In the genomic region with DNA sequence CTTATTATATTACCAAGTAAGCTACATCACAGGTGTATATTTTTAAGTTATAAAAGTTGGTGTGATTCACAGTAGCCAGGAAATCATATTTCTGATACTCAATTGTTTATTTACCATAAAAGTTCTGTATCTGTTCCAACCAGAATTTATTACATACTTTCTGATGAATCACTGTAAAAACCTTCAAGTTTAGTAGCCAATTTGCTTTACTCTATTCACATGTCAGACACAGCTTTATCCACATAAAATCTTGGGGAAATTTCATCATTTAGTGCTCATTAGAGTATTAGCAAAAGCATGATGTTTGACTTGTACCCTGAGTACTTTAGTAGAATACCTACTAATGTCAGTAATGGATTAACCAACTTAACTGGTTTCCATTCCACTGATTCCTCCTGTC, we compare ENCODE assay signal across 22 cellular contexts.
DNase-seq lines count a peak whose midpoint lies in the region; ATAC-seq, FAIRE-seq and TF ChIP-seq lines count a peak whose summit lies in the region.
"Had no signal": no experiment of that assay in that cellular context is flagged by ENCODE, and none has a peak within 500 bp of the region (broad histone marks: within the 10 kb centered on the region; RNA-seq: fewer than 3 reads in every experiment).

No MANE protein-coding gene starts in this region.

- H3K27me3 ChIP-seq in pancreas = no peaks in the 10 kb centered on the region
- H3K27me3 ChIP-seq: BLaER1, SJCRH30 had no signal

- H3K36me3 Mint-ChIP-seq in stimulated activated memory B cell treated with anti-CD40 and anti-IgM and Interleukin-4, amounts not matched to agents 10 μg/mL and 1 μg/mL and 100 μg/mL, for 72 hours = no peaks in the 10 kb centered on the region
- H3K36me3 Mint-ChIP-seq: CD8-positive, alpha-beta T cell had no signal

- no peaks in the 10 kb centered on the region for H3K27me3 Mint-ChIP-seq in stimulated activated memory B cell treated with anti-CD40 and anti-IgM and Interleukin-4, amounts not matched to agents 10 μg/mL and 1 μg/mL and 100 μg/mL, for 72 hours

- DNase-seq in A172 (ENCODE audit: low spot score) = peak; percentile 33
- peak; percentile 31 for DNase-seq in HS-5 (ENCODE audit: low read depth)
- peak; percentile 1 for DNase-seq in astrocyte of the hippocampus (ENCODE audit: low read depth, low spot score)
- peak; percentile 24 for DNase-seq in fibroblast of pulmonary artery (ENCODE audit: low read depth)
- no peak for DNase-seq in GM19239 (ENCODE audit: insufficient read length, low spot score)
- DNase-seq in NCI-H146 treated with DMSO at 0.1 percent for 48 hours (lab: John Stamatoyannopoulos, UW; ENCODE audit: unreplicated experiment) = no peak
- no peak for DNase-seq in pancreas
- DNase-seq: CD8-positive, alpha-beta T cell; IMR-90; Kasumi-1; NCI-H1105 treated with DMSO at 0.1 percent for 48 hours; NCI-H187; NCI-H345; NCI-H526; OCI-M1; RPMI8226; SJCRH30 had no signal

- FAIRE-seq in GM19239 (lab: Jason Lieb, UNC) (no peak), pancreas (lab: Jason Lieb, UNC) (no peak)
- FAIRE-seq: A204.1, G401.6 had no signal

- no peaks in the 10 kb centered on the region for H3K36me3 ChIP-seq in pancreas
- H3K36me3 ChIP-seq: BLaER1, SJCRH30 had no signal

- H3K27ac ChIP-seq in pancreas = no peak overlapping the region
- H3K27ac ChIP-seq: BLaER1, SJCRH30 had no signal

- H3K4me3 ChIP-seq in fibroblast of pulmonary artery (replicated peaks; ENCODE audit: low read depth, low read length) = no peak overlapping the region
- H3K4me3 ChIP-seq in pancreas = no peak overlapping the region
- H3K4me3 ChIP-seq: BLaER1, GM23338, SJCRH30 had no signal

- H3K9me3 Mint-ChIP-seq in stimulated activated memory B cell treated with anti-CD40 and anti-IgM and Interleukin-4, amounts not matched to agents 10 μg/mL and 1 μg/mL and 100 μg/mL, for 72 hours = no peaks in the 10 kb centered on the region
- H3K9me3 Mint-ChIP-seq: CD8-positive, alpha-beta T cell; GM23338 had no signal

- no peak overlapping the region for H3K4me3 Mint-ChIP-seq in stimulated activated memory B cell treated with anti-CD40 and anti-IgM and Interleukin-4, amounts not matched to agents 10 μg/mL and 1 μg/mL and 100 μg/mL, for 72 hours
- H3K4me3 Mint-ChIP-seq: CD8-positive, alpha-beta T cell; GM23338 had no signal

- TF ChIP-seq CTCF in fibroblast of pulmonary artery (IDR thresholded peaks at IDR 0.05; ENCODE audit: low read length, missing control alignments) (no peak), pancreas (IDR thresholded peaks at IDR 0.05) (no peak)

- H3K4me1 ChIP-seq in pancreas = no peaks in the 10 kb centered on the region
- H3K4me1 ChIP-seq: BLaER1, SJCRH30 had no signal

- no peak for ATAC-seq in stimulated activated memory B cell treated with anti-CD40 and anti-IgM and Interleukin-4, amounts not matched to agents 10 μg/mL and 1 μg/mL and 100 μg/mL, for 72 hours
- no peak for ATAC-seq in pancreas
- ATAC-seq: CD8-positive, alpha-beta T cell; GM23338 had no signal

- no peaks in the 10 kb centered on the region for H3K9me3 ChIP-seq in pancreas
- H3K9me3 ChIP-seq: BLaER1, SJCRH30 had no signal

- intact Hi-C loops in pancreas (cut with DNase I) = no loop called here

- H3K4me1 Mint-ChIP-seq in stimulated activated memory B cell treated with anti-CD40 and anti-IgM and Interleukin-4, amounts not matched to agents 10 μg/mL and 1 μg/mL and 100 μg/mL, for 72 hours = no peaks in the 10 kb centered on the region
- H3K4me1 Mint-ChIP-seq: GM23338 had no signal

- no peak overlapping the region for H3K27ac Mint-ChIP-seq in stimulated activated memory B cell treated with anti-CD40 and anti-IgM and Interleukin-4, amounts not matched to agents 10 μg/mL and 1 μg/mL and 100 μg/mL, for 72 hours
- H3K27ac Mint-ChIP-seq: CD8-positive, alpha-beta T cell; GM23338 had no signal

Comparison
In these comparisons a context has a peak if more than half of its experiments do, and no peak if none do; other contexts are left out.
1. DNase-seq: peak in A172 (single experiment), HS-5 (single experiment), astrocyte of the hippocampus (single experiment) and fibroblast of pulmonary artery (single experiment); none in GM19239 (single experiment), NCI-H146 treated with DMSO at 0.1 percent for 48 hours (single experiment) and pancreas (0 of 6).